In the genomic region with DNA sequence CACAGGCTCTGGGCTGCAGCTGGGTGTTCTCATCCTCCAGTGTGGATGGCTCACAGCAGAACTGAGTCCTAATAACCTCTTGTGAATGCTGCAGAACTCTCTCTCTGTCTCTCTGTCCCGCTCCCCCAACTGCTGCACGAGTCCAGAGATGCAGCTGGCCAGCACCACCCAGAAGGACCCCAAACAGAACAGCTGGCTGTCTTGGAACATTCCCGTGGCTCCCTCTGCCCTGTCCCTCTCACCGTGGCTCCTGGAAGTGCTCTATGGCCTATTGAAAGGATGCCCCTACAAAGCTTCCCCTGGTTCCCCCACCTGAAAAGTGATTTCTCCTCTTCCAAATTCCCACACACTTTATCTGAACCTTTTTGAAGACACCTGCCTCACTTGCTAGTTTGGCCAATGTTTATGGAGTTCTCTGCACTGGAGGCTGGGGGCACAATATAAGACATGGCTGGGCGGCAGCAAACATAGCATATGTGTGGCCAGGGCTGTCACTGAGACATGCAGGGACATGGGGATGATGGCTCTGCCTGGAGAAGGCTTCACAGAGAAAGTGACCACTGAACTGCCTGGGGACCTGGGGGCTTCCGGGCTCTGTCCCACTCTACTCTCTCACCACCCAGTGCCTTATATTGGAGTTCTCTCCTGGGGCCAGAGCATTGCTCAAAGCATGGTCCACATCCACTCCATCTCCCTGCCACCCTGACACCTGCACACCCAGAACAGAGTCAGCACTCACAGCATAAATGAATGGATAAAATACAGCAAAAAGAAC, we compare ENCODE assay signal across 7 cellular contexts. TPM values are rescaled to one million over a fixed set of nuclear protein-coding genes. Genes with fewer than 3 reads are reported as not detected.
"Had no signal": no experiment of that assay in that cellular context is flagged by ENCODE, and none has a peak within 500 bp of the region (broad histone marks: within the 10 kb centered on the region; RNA-seq: fewer than 3 reads in every experiment).

No MANE protein-coding gene starts in this region.

RNA-seq across cellular contexts. Expression of a gene that starts 10.3 kb away (rescaled TPM):
- total RNA-seq: K562, M059J, PC-3, Right ventricle myocardium inferior, RPMI7951, SJCRH30, SK-MEL-5 had no signal
- polyA plus RNA-seq: K562 had no signal

RNA-seq across cellular contexts. Expression of a gene that starts 15.1 kb away (rescaled TPM):
- total RNA-seq: SJCRH30, SK-MEL-5 had no signal

RNA-seq across cellular contexts. Expression of a gene that starts 30.6 kb away (rescaled TPM):
- total RNA-seq: K562, M059J, PC-3, RPMI7951, SJCRH30, SK-MEL-5 had no signal
- polyA plus RNA-seq: K562 had no signal

RNA-seq across cellular contexts. Expression of a gene that starts 48.4 kb away (rescaled TPM):
- total RNA-seq: SJCRH30, SK-MEL-5 had no signal
- polyA plus RNA-seq: K562 had no signal

RNA-seq across cellular contexts. Expression of a gene that starts 54.4 kb away (rescaled TPM):
- total RNA-seq: K562, M059J, PC-3, Right ventricle myocardium inferior, RPMI7951, SJCRH30, SK-MEL-5 had no signal
- polyA plus RNA-seq: K562 had no signal
